15 cellular contexts compared by ENCODE assay signal in genomic region chr1:166925791-166926483, GRCh38. TPM values are rescaled to one million over a fixed set of nuclear protein-coding genes. Genes with fewer than 3 reads are reported as not detected.
A peak's percentile ranks its signal among the peaks of the same experiment; 100 is the strongest.
DNase-seq lines count a peak whose midpoint lies in the region; ATAC-seq, FAIRE-seq and TF ChIP-seq lines count a peak whose summit lies in the region.
"Had no signal": no experiment of that assay in that cellular context is flagged by ENCODE, and none has a peak within 500 bp of the region (broad histone marks: within the 10 kb centered on the region; RNA-seq: fewer than 3 reads in every experiment).

No MANE protein-coding gene starts in this region.

- H3K4me2 ChIP-seq in K562 (ENCODE audit: insufficient read depth, low read length) (no peak overlapping the region), MM.1S (ENCODE audit: low read depth, low read length) (no peak overlapping the region)

- H3K9ac ChIP-seq in K562 (ENCODE audit: insufficient read depth in 1 of 2, low read depth in 2 of 2, low read length in 2 of 2), result no peak overlapping the region
- H3K9ac ChIP-seq in MM.1S (ENCODE audit: low read length), result no peak overlapping the region

- FAIRE-seq in K562 (lab: Jason Lieb, UNC), result peak; percentile 48
- FAIRE-seq: A204.1, G401.6 had no signal

- TF ChIP-seq CTCF in HEK293 (tag by site-specific recombination; IDR thresholded peaks at IDR 0.05) (no peak), K562 (IDR thresholded peaks at IDR 0.05 in 2 of 3, conservative IDR thresholded peaks at IDR 0.05 in 1 of 3; ENCODE audit: insufficient read depth in 2 of 3, low read depth in 1 of 3, low read length in 3 of 3) (no peak), kidney epithelial cell (IDR thresholded peaks at IDR 0.05; ENCODE audit: insufficient read depth, low read length, poor library complexity, severe bottlenecking) (no peak), MM.1S (IDR thresholded peaks at IDR 0.05; ENCODE audit: low read length) (no peak)

- peak; percentile 93 for DNase-seq in A172 (ENCODE audit: low spot score)
- DNase-seq in K562 (ENCODE audit: extremely low read depth in 1 of 4, low spot score in 3 of 4), result no peak
- DNase-seq in kidney epithelial cell (ENCODE audit: low read depth), result peak; percentile 88
- DNase-seq in sciatic nerve (ENCODE audit: low spot score), result no peak
- DNase-seq in MM.1S, result no peak
- no peak for DNase-seq in GF-D8 (lab: John Stamatoyannopoulos, UW)
- DNase-seq in DMS114 treated with DMSO at 0.1 percent for 48 hours (lab: John Stamatoyannopoulos, UW; ENCODE audit: unreplicated experiment), result no peak
- DNase-seq: activated CD8-positive, alpha-beta memory T cell treated with anti-CD3 and anti-CD28 coated beads, Interleukin-2, amount 50 U/mL, for 48 hours; erythroblast; NCI-H1436 treated with DMSO at 0.1 percent for 48 hours; psoas muscle had no signal

- CTCF ChIA-PET in HEK293 (lab: Yijun Ruan, JAX), result interaction anchor here (0.6 to 2.3 kb wide), 7 partner anchors 14 to 453 kb away, joined by 3 to 16 read pairs (median 7); no protein-coding TSS in a partner anchor
- CTCF ChIA-PET in K562 (lab: Yijun Ruan, JAX; ENCODE audit: low intra/inter-chr PET ratio), result no interaction called here

- H3F3A ChIP-seq in MM.1S (ENCODE audit: insufficient read depth, low read length), result no peaks in the 10 kb centered on the region

- H3K9me2 ChIP-seq in MM.1S (replicated peaks; ENCODE audit: insufficient read depth, low read length), result no peaks in the 10 kb centered on the region

- H3K36me3 ChIP-seq in HEK293 (ENCODE audit: control insufficient read depth in 2 of 2, insufficient read depth in 1 of 2, low read length in 2 of 2), result no peaks in the 10 kb centered on the region
- H3K36me3 ChIP-seq in K562 (ENCODE audit: control insufficient read depth, insufficient read depth, low read length), result no peaks in the 10 kb centered on the region
- H3K36me3 ChIP-seq in kidney epithelial cell (ENCODE audit: control insufficient read depth, insufficient read depth, low read length), result no peaks in the 10 kb centered on the region
- H3K36me3 ChIP-seq in MM.1S (replicated peaks; ENCODE audit: insufficient read depth, low read length), result no peaks in the 10 kb centered on the region

- 0% methylated on average over 8 of the region's 8 CpGs for WGBS in K562 (ENCODE audit: insufficient coverage, low coverage, missing lambda C conversion rate)

- H3K4me1 ChIP-seq in HEK293 (ENCODE audit: control insufficient read depth, insufficient read depth, low read length) (no peaks in the 10 kb centered on the region), K562 (replicated peaks in 1 of 2; ENCODE audit: control insufficient read depth in 2 of 2, insufficient read depth in 2 of 2, low read length in 2 of 2) (peaks cover 0 to 4% of the 10 kb centered on the region in 2 experiments; a peak in 2 of 5 replicates), MM.1S (ENCODE audit: low read length) (no peaks in the 10 kb centered on the region)
- H3K4me1 ChIP-seq: psoas muscle had no signal

- H4K20me1 ChIP-seq in K562 (replicated peaks; ENCODE audit: control insufficient read depth, insufficient read depth, low read length) (no peaks in the 10 kb centered on the region), MM.1S (ENCODE audit: insufficient read depth, low read length) (no peaks in the 10 kb centered on the region)

- ATAC-seq in K562 (peak; percentile 34; the same call in 1 of the 3 replicates), sciatic nerve (no peak)
- ATAC-seq: psoas muscle had no signal

- H3K9me3 ChIP-seq in HEK293 (ENCODE audit: control insufficient read depth, insufficient read depth, low read depth, low read length), result no peaks in the 10 kb centered on the region
- H3K9me3 ChIP-seq in K562 (replicated peaks; ENCODE audit: control insufficient read depth, insufficient read depth, low read depth, low read length), result no peaks in the 10 kb centered on the region
- no peaks in the 10 kb centered on the region for H3K9me3 ChIP-seq in MM.1S (replicated peaks; ENCODE audit: insufficient read depth, low read length)
- H3K9me3 ChIP-seq: psoas muscle had no signal

- TF ChIP-seq RAD21 in K562 (CRISPR knock-in tag; conservative IDR thresholded peaks at IDR 0.05 in 1 of 2, IDR thresholded peaks at IDR 0.05 in 1 of 2), result no peak

- H3K4me3 ChIP-seq in HEK293 (ENCODE audit: low read depth, low read length) (no peak overlapping the region), K562 (no peak overlapping the region), kidney epithelial cell (ENCODE audit: low read depth, low read length) (no peak overlapping the region), MM.1S (ENCODE audit: low read length) (no peak overlapping the region)
- H3K4me3 ChIP-seq: psoas muscle had no signal

- in situ Hi-C loops in K562 (cut with MboI), result no loop called here

- intact Hi-C loops in K562 (cut with micrococcal nuclease), result no loop called here
- intact Hi-C loops in sciatic nerve (cut with DNase I), result no loop called here

- TF ChIP-seq EP300 in K562 (IDR thresholded peaks at IDR 0.05; ENCODE audit: low read length), result no peak

- POLR2A ChIA-PET in HEK293 (lab: Yijun Ruan, JAX) (interaction anchor here (1.2 kb wide), 1 partner anchor 18 kb away, joined by 4 read pairs; no protein-coding TSS in a partner anchor), K562 (lab: Yijun Ruan, JAX) (interaction anchor here (0.8 kb wide), 1 partner anchor 50 kb away, joined by 3 read pairs; the partner anchor contains the start of gene TADA1)

- no peak overlapping the region for H3K27ac ChIP-seq in HEK293 (ENCODE audit: extremely low read depth, low read depth, low read length)
- no peak overlapping the region for H3K27ac ChIP-seq in K562 (ENCODE audit: extremely low read depth, low read depth, low read length)
- no peak overlapping the region for H3K27ac ChIP-seq in MM.1S (ENCODE audit: low read length)
- H3K27ac ChIP-seq: HL-60, psoas muscle had no signal

- BruUV-seq in K562 (replicated peaks; lab: Mats Ljungman, UMichigan), result no TSS peak

- H3K27me3 ChIP-seq in K562 (ENCODE audit: control insufficient read depth in 2 of 2, insufficient read depth in 2 of 2, low read length in 2 of 2), result peaks cover 27 to 34% of the 10 kb centered on the region in 2 experiments; a peak in 4 of 5 replicates
- peaks cover 7% of the 10 kb centered on the region for H3K27me3 ChIP-seq in kidney epithelial cell (ENCODE audit: control insufficient read depth, insufficient read depth, low read length)
- no peaks in the 10 kb centered on the region for H3K27me3 ChIP-seq in MM.1S (replicated peaks; ENCODE audit: insufficient read depth, low read length)

- no peak overlapping the region for H2AFZ ChIP-seq in K562 (ENCODE audit: low read depth, low read length)
- H2AFZ ChIP-seq in MM.1S (ENCODE audit: low read length), result no peak overlapping the region

- H3K79me2 ChIP-seq in K562 (ENCODE audit: control insufficient read depth, insufficient read depth, low read length) (no peaks in the 10 kb centered on the region), MM.1S (ENCODE audit: low read length) (no peaks in the 10 kb centered on the region)

- no peak for TF ChIP-seq POLR2A in K562 (conservative IDR thresholded peaks at IDR 0.05)

- H3K9me1 ChIP-seq in K562 (ENCODE audit: control insufficient read depth, insufficient read depth, low read length), result no peaks in the 10 kb centered on the region

TF ChIP-seq in HEK293, 187 proteins besides CTCF, POLR2A, EP300 and RAD21 (continues in another document):
- TF ChIP-seq ZSCAN16 (tag by site-specific recombination; IDR thresholded peaks at IDR 0.05), result no peak

RNA-seq across cellular contexts. Expression of gene ILDR2, which starts 49.4 kb away (rescaled TPM):
- total RNA-seq in A172 (2014; rRNA removed; shearing (Covaris generic)), result 0.12 and 0.48 TPM in 2 replicates
- not detected in 2 replicates for total RNA-seq in K562 (2011; cell fraction: chromatin; rRNA removed; ENCODE audit: low replicate concordance)
- not detected in 2 replicates for total RNA-seq in K562 (2011; cell fraction: nucleolus; rRNA removed)
- total RNA-seq in K562 (2011; cell fraction: nucleoplasm; rRNA removed), result 0.22 TPM in 1 of 2 replicates, not detected in the other
- 0.12 and 0.18 TPM in 2 replicates for total RNA-seq in K562 (2014; rRNA removed)
- total RNA-seq in K562 (2014; rRNA removed; fragmentation: Illumina TruSeq; extraction: Trizol), result 0.04 and 0.06 TPM in 2 replicates
- total RNA-seq in K562 (2015; rRNA removed; fragmentation: Illumina TruSeq; extraction: Trizol), result 0.04 TPM in 1 of 2 replicates, not detected in the other
- 0.16 and 0.20 TPM in 2 replicates for total RNA-seq in K562 (2021)
- 0.01 and 0.20 TPM in 2 replicates for polyA plus RNA-seq in K562 (2011; rRNA removed)
- polyA plus RNA-seq in K562 (2011; cell fraction: cytosol; rRNA removed), result under 0.01 and 0.06 TPM in 2 replicates
- polyA plus RNA-seq in K562 (2011; cell fraction: nucleus; rRNA removed), result 0.03 TPM in 1 of 2 replicates, not detected in the other
- polyA plus RNA-seq in K562 (2012), result 0.01 and 0.06 TPM in 2 replicates
- polyA plus RNA-seq in K562 (2014; fragmentation: Illumina TruSeq; extraction: Trizol), result 0.18 and 0.31 TPM in 2 replicates
- not detected for polyA plus RNA-seq in K562 (2014; fragmentation: Nextera tagmentation; extraction: Ambion mirVana)
- polyA plus RNA-seq in K562 (2014; rRNA removed), result 0.03 TPM in 1 of 2 replicates, not detected in the other
- polyA minus RNA-seq in K562 (2011; rRNA and poly(A)+ RNA removed), result 0.56 TPM in 1 of 2 replicates, not detected in the other
- polyA minus RNA-seq in K562 (2011; cell fraction: cytosol; rRNA and poly(A)+ RNA removed), result not detected in 2 replicates
- polyA minus RNA-seq in K562 (2011; cell fraction: nucleus; rRNA and poly(A)+ RNA removed), result under 0.01 TPM in 1 of 2 replicates, not detected in the other
- 1.3 and 3.8 TPM in 2 replicates for total RNA-seq in kidney epithelial cell
- 6.7 TPM for total RNA-seq in sciatic nerve

RNA-seq across cellular contexts. Expression of gene TADA1, which starts 49.9 kb away (rescaled TPM):
- 24.1 and 28.5 TPM in 2 replicates for total RNA-seq in A172 (2014; rRNA removed; shearing (Covaris generic))
- 14.9 and 32.5 TPM in 2 replicates for total RNA-seq in K562 (2011; cell fraction: chromatin; rRNA removed; ENCODE audit: low replicate concordance)
- 8.2 and 11.6 TPM in 2 replicates for total RNA-seq in K562 (2011; cell fraction: nucleolus; rRNA removed)
- 17.5 and 30.8 TPM in 2 replicates for total RNA-seq in K562 (2011; cell fraction: nucleoplasm; rRNA removed)
- total RNA-seq in K562 (2014; rRNA removed) (15.9 and 18.8 TPM in 2 replicates), K562 (2014; rRNA removed; fragmentation: Illumina TruSeq; extraction: Trizol) (28.7 and 32.5 TPM in 2 replicates), K562 (2015; rRNA removed; fragmentation: Illumina TruSeq; extraction: Trizol) (27.3 and 27.7 TPM in 2 replicates), K562 (2021) (20.5 and 21.2 TPM in 2 replicates), kidney epithelial cell (14.0 and 17.0 TPM in 2 replicates), sciatic nerve (16.9 TPM)
- polyA plus RNA-seq in K562 (2011; rRNA removed) (42.9 and 43.1 TPM in 2 replicates), K562 (2014; fragmentation: Illumina TruSeq; extraction: Trizol) (28.4 and 35.2 TPM in 2 replicates), K562 (2014; fragmentation: Nextera tagmentation; extraction: Ambion mirVana) (10 to 100 TPM; 62.6 to 76.5 TPM), K562 (2014; rRNA removed) (18.6 and 24.1 TPM in 2 replicates)
- polyA plus RNA-seq in K562 (2011; cell fraction: cytosol; rRNA removed), result 17.2 and 32.7 TPM in 2 replicates
- polyA plus RNA-seq in K562 (2011; cell fraction: nucleus; rRNA removed), result 27.0 and 37.4 TPM in 2 replicates
- 13.6 and 22.2 TPM in 2 replicates for polyA plus RNA-seq in K562 (2012)
- polyA minus RNA-seq in K562 (2011; rRNA and poly(A)+ RNA removed), result 39.7 and 45.5 TPM in 2 replicates
- 15.5 and 15.6 TPM in 2 replicates for polyA minus RNA-seq in K562 (2011; cell fraction: cytosol; rRNA and poly(A)+ RNA removed)
- 7.5 and 16.2 TPM in 2 replicates for polyA minus RNA-seq in K562 (2011; cell fraction: nucleus; rRNA and poly(A)+ RNA removed)

Comparison
In these comparisons a context has a peak if more than half of its experiments do, and no peak if none do; other contexts are left out.
1. DNase-seq: peak in A172 (single experiment) and kidney epithelial cell (single experiment); none in K562 (0 of 4), sciatic nerve (single experiment), MM.1S (single experiment), GF-D8 (single experiment) and DMS114 treated with DMSO at 0.1 percent for 48 hours (single experiment).